In genomic region chr2:198900141-198900540, GRCh38 we compare ENCODE assay signal across 28 cellular contexts.
"Had no signal": no experiment of that assay in that cellular context is flagged by ENCODE, and none has a peak within 500 bp of the region (broad histone marks: within the 10 kb centered on the region; RNA-seq: fewer than 3 reads in every experiment).

No MANE protein-coding gene starts in this region.

- H3K9ac ChIP-seq: neural progenitor cell, parathyroid adenoma had no signal

- H3K27me3 Mint-ChIP-seq: progenitor cell of endocrine pancreas; stimulated activated naive B cell treated with anti-CD40 and anti-IgM and Interleukin-4, amounts not matched to agents 10 μg/mL and 1 μg/mL and 100 μg/mL, for 72 hours; stimulated activated naive CD8-positive, alpha-beta T cell treated with anti-CD3 and anti-CD28 coated beads, Interleukin-15, Interleukin-2, amounts not matched to agents 100 ng/mL and 50 ng/mL, for 24 hours had no signal

- H3K4me3 Mint-ChIP-seq: natural killer cell; nephron; neural progenitor cell; stimulated activated effector memory CD8-positive, alpha-beta T cell treated with anti-CD3 and anti-CD28 coated beads, Interleukin-12 subunit alpha, Interleukin-12 subunit beta, amount 100 ng/mL, for 72 hours; stimulated activated naive B cell treated with anti-CD40 and anti-IgM and Interleukin-4, amounts not matched to agents 10 μg/mL and 1 μg/mL and 100 μg/mL, for 72 hours; stimulated activated naive CD8-positive, alpha-beta T cell treated with anti-CD3 and anti-CD28 coated beads, Interleukin-15, Interleukin-2, amounts not matched to agents 100 ng/mL and 50 ng/mL, for 24 hours had no signal

- H3K27me3 ChIP-seq: neural progenitor cell, ovary, right lobe of liver, sigmoid colon, stomach, thyroid gland, tibial nerve, upper lobe of right lung, uterus had no signal

- H3K27ac Mint-ChIP-seq: natural killer cell; nephron; neural progenitor cell; progenitor cell of endocrine pancreas; stimulated activated effector memory CD8-positive, alpha-beta T cell treated with anti-CD3 and anti-CD28 coated beads, Interleukin-12 subunit alpha, Interleukin-12 subunit beta, amount 100 ng/mL, for 72 hours; stimulated activated naive B cell treated with anti-CD40 and anti-IgM and Interleukin-4, amounts not matched to agents 10 μg/mL and 1 μg/mL and 100 μg/mL, for 72 hours; stimulated activated naive CD8-positive, alpha-beta T cell treated with anti-CD3 and anti-CD28 coated beads, Interleukin-15, Interleukin-2, amounts not matched to agents 100 ng/mL and 50 ng/mL, for 24 hours had no signal

- H3K4me1 Mint-ChIP-seq: natural killer cell; nephron; neural progenitor cell; stimulated activated effector memory CD8-positive, alpha-beta T cell treated with anti-CD3 and anti-CD28 coated beads, Interleukin-12 subunit alpha, Interleukin-12 subunit beta, amount 100 ng/mL, for 72 hours; stimulated activated naive B cell treated with anti-CD40 and anti-IgM and Interleukin-4, amounts not matched to agents 10 μg/mL and 1 μg/mL and 100 μg/mL, for 72 hours had no signal

- ATAC-seq: natural killer cell; psoas muscle; right cardiac atrium; right lobe of liver; stimulated activated effector memory CD8-positive, alpha-beta T cell treated with anti-CD3 and anti-CD28 coated beads, Interleukin-12 subunit alpha, Interleukin-12 subunit beta, amount 100 ng/mL, for 72 hours; stimulated activated naive B cell treated with anti-CD40 and anti-IgM and Interleukin-4, amounts not matched to agents 10 μg/mL and 1 μg/mL and 100 μg/mL, for 72 hours; upper lobe of right lung had no signal

- H3K4me1 ChIP-seq: neural progenitor cell, parathyroid adenoma, psoas muscle, right lobe of liver, sigmoid colon, stomach, thyroid gland, tibial nerve, upper lobe of right lung, uterus had no signal

- DNase-seq: natural killer cell; occipital lobe; ovary; posterior cingulate gyrus; psoas muscle; right cardiac atrium; right lobe of liver; sigmoid colon; small intestine; stimulated activated CD4-positive, alpha-beta T cell treated with anti-CD3 and anti-CD28 coated beads, Interleukin-15, amount 100 ng/mL, for 24 hours; stimulated activated CD4-positive, alpha-beta T cell treated with anti-CD3 and anti-CD28 coated beads, Interleukin-2, amount 100 ng/mL, for 24 hours; stimulated activated CD4-positive, alpha-beta T cell treated with anti-CD3 and anti-CD28 coated beads, Interleukin-2, amount 100 ng/mL, for 48 hours; stimulated activated CD4-positive, alpha-beta T cell treated with anti-CD3 and anti-CD28 coated beads, Interleukin-4, amount 100 ng/mL, for 24 hours; stimulated activated naive B cell treated with anti-CD40 and anti-IgM and Interleukin-4, amounts not matched to agents 10 μg/mL and 1 μg/mL and 100 μg/mL, for 72 hours; stimulated activated naive CD4-positive, alpha-beta T cell treated with Interleukin-2 at 50 U/mL for 16 hours; stomach; thyroid gland; trophoblast cell; upper lobe of right lung; uterus had no signal

- H3K36me3 Mint-ChIP-seq: natural killer cell; neural progenitor cell; stimulated activated effector memory CD8-positive, alpha-beta T cell treated with anti-CD3 and anti-CD28 coated beads, Interleukin-12 subunit alpha, Interleukin-12 subunit beta, amount 100 ng/mL, for 72 hours; stimulated activated naive B cell treated with anti-CD40 and anti-IgM and Interleukin-4, amounts not matched to agents 10 μg/mL and 1 μg/mL and 100 μg/mL, for 72 hours had no signal

- H3K4me2 ChIP-seq: neural progenitor cell had no signal

- H3K36me3 ChIP-seq: neural progenitor cell, ovary, right lobe of liver, sigmoid colon, stomach, thoracic aorta, thyroid gland, tibial nerve, upper lobe of right lung, uterus had no signal

- H3K9me3 ChIP-seq: ovary, psoas muscle, right lobe of liver, sigmoid colon, thoracic aorta, thyroid gland, tibial nerve, upper lobe of right lung, uterus had no signal

- H3K4me3 ChIP-seq: neural progenitor cell, ovary, psoas muscle, right lobe of liver, sigmoid colon, stomach, thoracic aorta, thyroid gland, tibial nerve, upper lobe of right lung, uterus had no signal

- H3K27ac ChIP-seq: neural progenitor cell, ovary, parathyroid adenoma, psoas muscle, right lobe of liver, sigmoid colon, stomach, thoracic aorta, thyroid gland, tibial nerve, upper lobe of right lung, uterus had no signal

- H2AFZ ChIP-seq: neural progenitor cell, parathyroid adenoma had no signal

- H3K79me2 ChIP-seq: parathyroid adenoma had no signal

- H3K9me3 Mint-ChIP-seq: neural progenitor cell had no signal
